ENCODE assay signal across 8 cellular contexts in the genomic region with DNA sequence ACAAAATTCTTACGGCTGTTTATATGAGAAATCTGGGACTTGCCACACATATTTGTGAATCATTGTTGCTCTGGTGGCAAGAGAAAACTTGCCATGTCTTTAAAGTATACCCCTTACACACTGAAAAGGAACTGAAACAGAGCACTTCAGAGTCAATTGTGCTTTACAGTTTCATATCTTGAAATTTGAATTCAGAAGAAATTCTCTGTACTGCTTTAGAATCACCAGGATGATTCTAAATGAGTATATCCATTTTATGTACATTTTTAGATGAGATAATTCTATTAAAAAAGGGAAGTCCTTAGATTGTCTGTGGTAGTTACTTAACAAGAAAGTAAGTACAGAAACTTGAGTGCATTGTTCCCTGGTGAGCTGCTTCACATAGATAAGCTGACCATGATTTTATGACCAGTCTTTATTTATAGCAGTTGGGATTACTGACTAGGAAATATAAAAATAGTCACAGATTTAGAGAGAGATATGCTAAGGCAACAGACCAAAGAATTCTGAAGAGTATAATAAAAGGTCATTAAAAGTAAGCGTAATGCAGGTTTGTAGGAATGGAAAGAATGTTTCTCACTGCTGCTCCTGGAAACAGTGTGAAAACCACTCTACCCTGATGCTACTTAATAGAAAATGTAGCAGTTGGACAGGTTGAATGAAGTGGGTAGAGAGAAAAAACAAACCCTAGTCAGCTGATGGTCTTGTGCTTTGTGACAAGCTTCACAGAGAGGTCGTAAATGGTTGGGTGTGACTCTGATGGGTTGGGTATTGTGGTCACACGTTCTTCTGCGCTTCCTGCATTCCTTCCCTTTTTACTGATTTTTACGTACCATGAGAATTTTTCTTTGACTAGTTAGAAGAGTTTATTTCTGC. TPM values are rescaled to one million over a fixed set of nuclear protein-coding genes. Genes with fewer than 3 reads are reported as not detected.
DNase-seq lines count a peak whose midpoint lies in the region; ATAC-seq, FAIRE-seq and TF ChIP-seq lines count a peak whose summit lies in the region.

No MANE protein-coding gene starts in this region.

- FAIRE-seq in bronchial epithelial cell (lab: Jason Lieb, UNC), result no peak

- no peaks in the 10 kb centered on the region for H3K27me3 ChIP-seq in bronchial epithelial cell (ENCODE audit: control insufficient read depth, insufficient read depth, low read length)

- no peak overlapping the region for H3K4me3 ChIP-seq in bronchial epithelial cell (ENCODE audit: low read depth, low read length)
- no peak overlapping the region for H3K4me3 ChIP-seq in mesodermal cell (ENCODE audit: extremely low read depth, insufficient read depth, low read length, poor library complexity, severe bottlenecking)

- H3K4me1 ChIP-seq in mesodermal cell (ENCODE audit: control insufficient read depth, insufficient read depth, low read length, poor library complexity, severe bottlenecking), result peaks cover 36% of the 10 kb centered on the region

- 67 to 87% methylated on average over 1 to 3 of the region's 6 CpGs for WGBS in mesodermal cell (ENCODE audit: insufficient coverage in 2 of 2), 2 experiments

- DNase-seq in stimulated activated CD4-positive, alpha-beta T cell treated with anti-CD3 and anti-CD28 coated beads, Interleukin-15, amount 100 ng/mL, for 24 hours, result peak; percentile 8
- DNase-seq in stimulated activated CD4-positive, alpha-beta T cell treated with anti-CD3 and anti-CD28 coated beads, Interleukin-4, amount 100 ng/mL, for 24 hours, result no peak
- peak; percentile 45 for DNase-seq in NCI-H226
- peak; percentile 71 for DNase-seq in bronchial epithelial cell (ENCODE audit: low read depth)
- no peak for DNase-seq in stimulated activated CD4-positive, alpha-beta T cell treated with anti-CD3 and anti-CD28 coated beads, Interleukin-2, amount 100 ng/mL, for 24 hours
- DNase-seq in cerebellar nuclear complex (lab: John Stamatoyannopoulos, UW), result no peak

- ATAC-seq in HG02623 (IDR thresholded peaks at IDR 0.05; ENCODE audit: unreplicated experiment), result peak; percentile 73

- no peak for TF ChIP-seq CTCF in bronchial epithelial cell (IDR thresholded peaks at IDR 0.05; ENCODE audit: insufficient read depth, low read length, severe bottlenecking)

- peak overlapping the region; percentile 78 for H3K27ac ChIP-seq in mesodermal cell (ENCODE audit: low read depth, low read length, severe bottlenecking)

- no peaks in the 10 kb centered on the region for H3K9me3 ChIP-seq in mesodermal cell (ENCODE audit: control insufficient read depth, low read length)

- H3K36me3 ChIP-seq in bronchial epithelial cell (ENCODE audit: control insufficient read depth, insufficient read depth, low read length), result no peaks in the 10 kb centered on the region
- H3K36me3 ChIP-seq in mesodermal cell (ENCODE audit: control insufficient read depth, insufficient read depth, low read length), result no peaks in the 10 kb centered on the region

RNA-seq across cellular contexts. Expression of gene FNIP2, which starts 41.0 kb away (rescaled TPM):
- total RNA-seq in bronchial epithelial cell, result 16.5 and 16.6 TPM in 2 replicates
- polyA plus RNA-seq in mesodermal cell (2013, experiment 1 of 2), result 15.5 TPM
- polyA plus RNA-seq in mesodermal cell (2013, experiment 2 of 2), result 19.4 TPM

Comparison
In these comparisons a context has a peak if more than half of its experiments do, and no peak if none do; other contexts are left out.
1. DNase-seq: peak in stimulated activated CD4-positive, alpha-beta T cell treated with anti-CD3 and anti-CD28 coated beads, Interleukin-15, amount 100 ng/mL, for 24 hours (single experiment), NCI-H226 (single experiment) and bronchial epithelial cell (single experiment); none in stimulated activated CD4-positive, alpha-beta T cell treated with anti-CD3 and anti-CD28 coated beads, Interleukin-4, amount 100 ng/mL, for 24 hours (single experiment), stimulated activated CD4-positive, alpha-beta T cell treated with anti-CD3 and anti-CD28 coated beads, Interleukin-2, amount 100 ng/mL, for 24 hours (0 of 2) and cerebellar nuclear complex (0 of 2).